ENCODE assay signal across 1 cellular context in the genomic region with DNA sequence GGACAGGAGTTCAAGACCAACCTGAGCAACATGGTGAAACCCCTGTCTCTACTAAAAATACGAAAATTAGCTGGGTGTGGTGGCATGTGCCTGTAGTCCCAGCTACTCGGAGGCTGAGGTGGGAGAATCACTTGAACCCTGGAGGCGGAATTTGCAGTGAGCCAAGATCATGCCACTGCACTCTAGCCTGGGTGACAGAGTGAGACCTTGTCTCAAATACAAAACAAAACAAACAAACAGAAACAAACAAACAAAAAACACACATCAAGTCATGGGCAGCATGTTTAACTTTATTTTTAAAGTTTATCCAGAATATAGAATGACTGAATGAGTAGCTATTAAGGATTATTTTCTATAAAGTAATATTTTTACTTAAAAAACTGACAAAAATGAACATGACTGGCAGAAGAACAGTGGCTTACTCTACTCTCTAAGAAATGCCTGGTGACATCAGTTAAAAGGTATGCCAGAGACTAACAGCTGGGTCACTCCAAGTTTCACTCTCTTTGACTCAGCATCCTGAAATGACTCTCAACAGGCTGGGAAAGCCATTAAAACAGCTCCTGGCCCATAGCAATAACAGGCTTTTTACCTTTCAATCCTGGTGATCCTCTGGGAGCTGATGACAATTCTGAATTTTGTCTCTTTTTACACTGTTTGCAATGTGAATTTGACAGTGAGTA.
TF ChIP-seq lines count a peak whose summit lies in the region.

No MANE protein-coding gene starts in this region.

TF ChIP-seq in GM23338, 12 proteins besides CTCF, POLR2A, EP300 and RAD21 (continued from another document):
- TF ChIP-seq, protein P1, sequence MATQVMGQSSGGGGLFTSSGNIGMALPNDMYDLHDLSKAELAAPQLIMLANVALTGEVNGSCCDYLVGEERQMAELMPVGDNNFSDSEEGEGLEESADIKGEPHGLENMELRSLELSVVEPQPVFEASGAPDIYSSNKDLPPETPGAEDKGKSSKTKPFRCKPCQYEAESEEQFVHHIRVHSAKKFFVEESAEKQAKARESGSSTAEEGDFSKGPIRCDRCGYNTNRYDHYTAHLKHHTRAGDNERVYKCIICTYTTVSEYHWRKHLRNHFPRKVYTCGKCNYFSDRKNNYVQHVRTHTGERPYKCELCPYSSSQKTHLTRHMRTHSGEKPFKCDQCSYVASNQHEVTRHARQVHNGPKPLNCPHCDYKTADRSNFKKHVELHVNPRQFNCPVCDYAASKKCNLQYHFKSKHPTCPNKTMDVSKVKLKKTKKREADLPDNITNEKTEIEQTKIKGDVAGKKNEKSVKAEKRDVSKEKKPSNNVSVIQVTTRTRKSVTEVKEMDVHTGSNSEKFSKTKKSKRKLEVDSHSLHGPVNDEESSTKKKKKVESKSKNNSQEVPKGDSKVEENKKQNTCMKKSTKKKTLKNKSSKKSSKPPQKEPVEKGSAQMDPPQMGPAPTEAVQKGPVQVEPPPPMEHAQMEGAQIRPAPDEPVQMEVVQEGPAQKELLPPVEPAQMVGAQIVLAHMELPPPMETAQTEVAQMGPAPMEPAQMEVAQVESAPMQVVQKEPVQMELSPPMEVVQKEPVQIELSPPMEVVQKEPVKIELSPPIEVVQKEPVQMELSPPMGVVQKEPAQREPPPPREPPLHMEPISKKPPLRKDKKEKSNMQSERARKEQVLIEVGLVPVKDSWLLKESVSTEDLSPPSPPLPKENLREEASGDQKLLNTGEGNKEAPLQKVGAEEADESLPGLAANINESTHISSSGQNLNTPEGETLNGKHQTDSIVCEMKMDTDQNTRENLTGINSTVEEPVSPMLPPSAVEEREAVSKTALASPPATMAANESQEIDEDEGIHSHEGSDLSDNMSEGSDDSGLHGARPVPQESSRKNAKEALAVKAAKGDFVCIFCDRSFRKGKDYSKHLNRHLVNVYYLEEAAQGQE (IDR thresholded peaks at IDR 0.05; ENCODE audit: unreplicated experiment): no peak
- TF ChIP-seq CREB1 (CRISPR knock-in tag; IDR thresholded peaks at IDR 0.05; ENCODE audit: low read depth): no peak
